17 cellular contexts compared by ENCODE assay signal in the genomic region with DNA sequence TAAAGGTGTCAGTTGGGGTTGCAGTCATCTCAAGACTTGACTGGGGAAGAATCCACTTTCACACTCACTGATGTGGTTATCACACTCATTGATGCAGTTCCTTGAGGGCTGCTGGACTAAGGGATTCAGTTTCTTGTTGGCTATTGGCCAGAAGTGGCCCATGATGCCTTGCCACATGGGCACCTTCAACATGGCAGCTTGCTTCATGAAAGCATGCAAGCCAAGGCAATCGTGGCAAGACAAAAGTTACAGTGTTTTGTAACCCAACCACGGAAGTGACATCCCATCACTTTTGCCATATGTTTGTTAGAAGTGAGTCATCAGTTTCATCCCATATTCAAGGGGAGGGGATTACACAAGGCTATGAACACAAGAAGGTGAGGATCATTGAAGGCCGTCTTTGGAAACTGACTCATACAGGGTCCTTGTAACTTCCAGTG. TPM values are rescaled to one million over a fixed set of nuclear protein-coding genes. Genes with fewer than 3 reads are reported as not detected.
DNase-seq lines count a peak whose midpoint lies in the region; ATAC-seq, FAIRE-seq and TF ChIP-seq lines count a peak whose summit lies in the region.
"Had no signal": no experiment of that assay in that cellular context is flagged by ENCODE, and none has a peak within 500 bp of the region (broad histone marks: within the 10 kb centered on the region; RNA-seq: fewer than 3 reads in every experiment).

No MANE protein-coding gene starts in this region.

- ATAC-seq in A549 (no peak), HG02981 (IDR thresholded peaks at IDR 0.05; ENCODE audit: unreplicated experiment) (no peak), GM21423 (IDR thresholded peaks at IDR 0.05; ENCODE audit: unreplicated experiment) (no peak)
- ATAC-seq: CD8-positive, alpha-beta T cell; mucosa of descending colon had no signal

- H3K4me3 ChIP-seq in A549 (no peak overlapping the region), endodermal cell (ENCODE audit: low read length) (no peak overlapping the region)
- no peak overlapping the region for H3K4me3 ChIP-seq in CD4-positive, alpha-beta memory T cell (ENCODE audit: low read length in 2 of 2)
- H3K4me3 ChIP-seq: mucosa of descending colon, SK-N-MC had no signal

- peak overlapping the region in 5 of 7 donors; percentile 17 to 64 (median 41) for H3K27ac Mint-ChIP-seq in CD4-positive, alpha-beta memory T cell
- H3K27ac Mint-ChIP-seq in activated naive CD8-positive, alpha-beta T cell treated with anti-CD3 and anti-CD28 coated beads for 36 hours: peak overlapping the region; percentile 77
- H3K27ac Mint-ChIP-seq in endodermal cell: no peak overlapping the region

- intact Hi-C loops in CD4-positive, alpha-beta memory T cell (cut with micrococcal nuclease): no loop called here

- H3K9me3 Mint-ChIP-seq in CD4-positive, alpha-beta memory T cell: peaks cover 0 to 4% (median under 1%) of the 10 kb centered on the region in 8 donors
- peaks cover 10% of the 10 kb centered on the region for H3K9me3 Mint-ChIP-seq in activated naive CD8-positive, alpha-beta T cell treated with anti-CD3 and anti-CD28 coated beads for 36 hours
- H3K9me3 Mint-ChIP-seq in endodermal cell: peaks cover 25% of the 10 kb centered on the region
- H3K9me3 Mint-ChIP-seq: CD8-positive, alpha-beta T cell had no signal

- H3K4me2 ChIP-seq in A549: no peak overlapping the region

- no peaks in the 10 kb centered on the region for H3K27me3 Mint-ChIP-seq in CD4-positive, alpha-beta memory T cell
- no peaks in the 10 kb centered on the region for H3K27me3 Mint-ChIP-seq in activated naive CD8-positive, alpha-beta T cell treated with anti-CD3 and anti-CD28 coated beads for 36 hours
- peaks cover 2% of the 10 kb centered on the region for H3K27me3 Mint-ChIP-seq in endodermal cell (ENCODE audit: insufficient read depth)

- H3K4me3 Mint-ChIP-seq in CD4-positive, alpha-beta memory T cell: peak overlapping the region in 1 of 8 donors; percentile 8
- no peak overlapping the region for H3K4me3 Mint-ChIP-seq in activated naive CD8-positive, alpha-beta T cell treated with anti-CD3 and anti-CD28 coated beads for 36 hours
- H3K4me3 Mint-ChIP-seq in endodermal cell: no peak overlapping the region
- H3K4me3 Mint-ChIP-seq: CD8-positive, alpha-beta T cell had no signal

- H3K36me3 ChIP-seq in CD4-positive, alpha-beta memory T cell (ENCODE audit: insufficient read depth, low read length): no peaks in the 10 kb centered on the region
- H3K36me3 ChIP-seq in endodermal cell (ENCODE audit: control insufficient read depth, insufficient read depth, low read length): no peaks in the 10 kb centered on the region

- TF ChIP-seq CTCF in A549 (IDR thresholded peaks at IDR 0.05) (no peak), endodermal cell (conservative IDR thresholded peaks at IDR 0.05) (no peak)

- H3K4me1 ChIP-seq in A549 (no peaks in the 10 kb centered on the region), endodermal cell (ENCODE audit: control insufficient read depth, insufficient read depth, low read length) (no peaks in the 10 kb centered on the region)
- peaks cover 25% of the 10 kb centered on the region for H3K4me1 ChIP-seq in CD4-positive, alpha-beta memory T cell (ENCODE audit: insufficient read depth, low read length)

- POLR2A ChIA-PET in A549 (lab: Yijun Ruan, JAX): no interaction called here
- POLR2A ChIA-PET in CD4-positive, alpha-beta memory T cell (lab: Charles Lee; ENCODE audit: partially characterized antibody): no interaction called here

- CTCF ChIA-PET in A549 (lab: Yijun Ruan, JAX): no interaction called here
- CTCF ChIA-PET in CD4-positive, alpha-beta memory T cell (lab: Charles Lee; ENCODE audit: partially characterized antibody): no interaction called here

- no peak for TF ChIP-seq POLR2A in A549 (IDR thresholded peaks at IDR 0.05; ENCODE audit: low read length)

- no peak for DNase-seq in A549 (ENCODE audit: low read depth in 1 of 2, low spot score in 1 of 2)
- no peak for DNase-seq in CD4-positive, alpha-beta memory T cell
- peak; percentile 33 for DNase-seq in NOMO-1 treated with DMSO at 0.1 percent for 48 hours (lab: John Stamatoyannopoulos, UW; ENCODE audit: unreplicated experiment)
- peak; percentile 64 for DNase-seq in activated naive CD8-positive, alpha-beta T cell treated with anti-CD3 and anti-CD28 coated beads for 36 hours
- DNase-seq in NCI-H1092 (lab: John Stamatoyannopoulos, UW): no peak
- no peak for DNase-seq in endodermal cell
- DNase-seq: activated CD4-positive, CD25-positive, alpha-beta regulatory T cell; amygdala; CD8-positive, alpha-beta T cell; cortex of kidney; islet precursor cell; mucosa of descending colon; NCI-H1417; NCI-H510A treated with DMSO at 0.1 percent for 48 hours had no signal

- 42% methylated on average over 3 of the region's 3 CpGs for WGBS in A549 (ENCODE audit: missing lambda C conversion rate)
- WGBS in endodermal cell (ENCODE audit: insufficient coverage in 1 of 2, insufficient read length in 1 of 2), 2 experiments: 70 to 88% methylated on average over 2 to 3 of the region's 3 CpGs

- peaks cover 0 to 6% of the 10 kb centered on the region in 2 donors for H3K36me3 Mint-ChIP-seq in CD4-positive, alpha-beta memory T cell
- peaks cover 7% of the 10 kb centered on the region for H3K36me3 Mint-ChIP-seq in activated naive CD8-positive, alpha-beta T cell treated with anti-CD3 and anti-CD28 coated beads for 36 hours
- H3K36me3 Mint-ChIP-seq in endodermal cell (ENCODE audit: low read depth): no peaks in the 10 kb centered on the region

- H3K27me3 ChIP-seq in CD4-positive, alpha-beta memory T cell (ENCODE audit: insufficient read depth, low read length): no peaks in the 10 kb centered on the region
- H3K27me3 ChIP-seq in endodermal cell (ENCODE audit: control insufficient read depth, insufficient read depth, low read length, poor library complexity, severe bottlenecking): no peaks in the 10 kb centered on the region

- H3K9me3 ChIP-seq in A549 (no peaks in the 10 kb centered on the region), endodermal cell (ENCODE audit: control insufficient read depth, low read length) (peaks cover 13% of the 10 kb centered on the region)
- no peaks in the 10 kb centered on the region for H3K9me3 ChIP-seq in CD4-positive, alpha-beta memory T cell (ENCODE audit: control insufficient read depth in 1 of 2, low read length in 2 of 2)
- H3K9me3 ChIP-seq: mucosa of descending colon had no signal

- H3K9ac ChIP-seq in endodermal cell (ENCODE audit: extremely low read depth, low read length, poor library complexity, severe bottlenecking): no peak overlapping the region

- no peak for TF ChIP-seq EP300 in A549 (IDR thresholded peaks at IDR 0.05)

- peaks cover 17 to 50% (median 28%) of the 10 kb centered on the region in 4 donors for H3K4me1 Mint-ChIP-seq in CD4-positive, alpha-beta memory T cell
- H3K4me1 Mint-ChIP-seq in activated naive CD8-positive, alpha-beta T cell treated with anti-CD3 and anti-CD28 coated beads for 36 hours: peaks cover 36% of the 10 kb centered on the region
- peaks cover 7% of the 10 kb centered on the region for H3K4me1 Mint-ChIP-seq in endodermal cell

- H3K27ac ChIP-seq in A549 (no peak overlapping the region), endodermal cell (ENCODE audit: low read depth, low read length) (no peak overlapping the region)
- no peak overlapping the region for H3K27ac ChIP-seq in CD4-positive, alpha-beta memory T cell (ENCODE audit: low read depth, low read length)
- H3K27ac ChIP-seq: SK-N-MC had no signal

- FAIRE-seq in A549 (lab: Jason Lieb, UNC): no peak

- TF ChIP-seq RAD21 in A549 (conservative IDR thresholded peaks at IDR 0.05 in 1 of 2, IDR thresholded peaks at IDR 0.05 in 1 of 2): no peak

TF ChIP-seq in A549, 52 proteins besides CTCF, POLR2A, EP300 and RAD21:
- TF ChIP-seq FOSL2 (IDR thresholded peaks at IDR 0.05): no peak
- TF ChIP-seq FOSL2 (CRISPR knock-in tag; IDR thresholded peaks at IDR 0.05): peak; percentile 61; the same call in 1 of the 2 replicates
- TF ChIP-seq, protein P1, sequence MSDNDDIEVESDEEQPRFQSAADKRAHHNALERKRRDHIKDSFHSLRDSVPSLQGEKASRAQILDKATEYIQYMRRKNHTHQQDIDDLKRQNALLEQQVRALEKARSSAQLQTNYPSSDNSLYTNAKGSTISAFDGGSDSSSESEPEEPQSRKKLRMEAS (IDR thresholded peaks at IDR 0.05): no peak

RNA-seq across cellular contexts. Expression of a gene that starts 3.8 kb away (rescaled TPM):
- polyA plus RNA-seq in A549 (2011; rRNA removed) (15.7 and 20.3 TPM in 2 replicates), A549 (2017; fragmentation: RNase III; extraction: RNeasy Plus Mini Kit Qiagen cat#74134 plus additional on column Dnase treatment) (13.7 to 15.2 TPM (median 14.3 TPM) in 3 replicates)
- 7.1 TPM in 2 replicates for polyA plus RNA-seq in A549 (2012; cell fraction: cytosol; rRNA removed)
- 4.0 and 5.3 TPM in 2 replicates for polyA plus RNA-seq in A549 (2012; cell fraction: nucleus; rRNA removed)
- polyA minus RNA-seq in A549 (2011; rRNA and poly(A)+ RNA removed): 10.2 and 11.8 TPM in 2 replicates
- total RNA-seq in CD4-positive, alpha-beta memory T cell: 10 to 100 TPM; 51.1 to 52.9 TPM
- polyA plus RNA-seq in CD4-positive, alpha-beta memory T cell: 1 to 10 TPM; 3.4 to 8.8 TPM
- 10 to 100 TPM; 54.9 to 56.5 TPM for total RNA-seq in activated naive CD8-positive, alpha-beta T cell treated with anti-CD3 and anti-CD28 coated beads for 36 hours
- 10 to 100 TPM; 43.7 to 45.4 TPM for total RNA-seq in endodermal cell
- 39.4 TPM for polyA plus RNA-seq in endodermal cell (2013, experiment 1 of 2)
- polyA plus RNA-seq in endodermal cell (2013, experiment 2 of 2): 39.3 TPM

Comparison
In these comparisons a context has a peak if more than half of its experiments do, and no peak if none do; other contexts are left out.
1. DNase-seq: peak in NOMO-1 treated with DMSO at 0.1 percent for 48 hours (single experiment) and activated naive CD8-positive, alpha-beta T cell treated with anti-CD3 and anti-CD28 coated beads for 36 hours (single experiment); none in A549 (0 of 2), CD4-positive, alpha-beta memory T cell (0 of 5), NCI-H1092 (single experiment) and endodermal cell (single experiment).